11 cellular contexts compared by ENCODE assay signal in the genomic region with DNA sequence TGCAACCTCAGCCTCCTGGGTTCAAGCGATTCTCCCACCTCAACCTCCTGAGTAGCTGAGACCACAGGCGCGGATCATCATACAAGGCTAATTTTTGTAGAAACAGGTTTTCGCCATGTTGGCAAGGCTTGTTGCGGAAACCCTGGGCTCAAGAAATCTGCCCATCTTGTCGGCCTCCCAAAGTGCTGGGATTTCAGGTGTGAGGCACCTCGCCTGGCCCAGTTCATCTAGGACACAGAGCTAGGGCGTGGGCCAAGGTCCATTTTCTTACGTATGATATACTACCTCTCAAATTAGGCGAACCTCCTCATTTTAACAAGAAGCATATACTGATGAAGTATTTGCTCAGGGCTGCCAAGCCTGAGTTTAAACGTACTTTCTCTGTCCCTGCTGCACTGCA.
DNase-seq lines count a peak whose midpoint lies in the region; ATAC-seq lines count a peak whose summit lies in the region.
"Had no signal": no experiment of that assay in that cellular context is flagged by ENCODE, and none has a peak within 500 bp of the region (broad histone marks: within the 10 kb centered on the region; RNA-seq: fewer than 3 reads in every experiment).

No MANE protein-coding gene starts in this region.

- peaks cover 26% of the 10 kb centered on the region for H3K36me3 ChIP-seq in iPS-18a (ENCODE audit: control insufficient read depth, low read depth, low read length)

- H3K9ac ChIP-seq in iPS-18a (ENCODE audit: low read length): peak overlapping the region; percentile 92

- H3K27ac ChIP-seq in iPS-18a (ENCODE audit: low read length): no peak overlapping the region

- H3K4me1 Mint-ChIP-seq in stimulated activated naive CD8-positive, alpha-beta T cell treated with anti-CD3 and anti-CD28 coated beads, Interleukin-15, Interleukin-2, amounts not matched to agents 100 ng/mL and 50 ng/mL, for 24 hours (ENCODE audit: low read depth): peaks cover 65% of the 10 kb centered on the region

- peak overlapping the region; percentile 93 for H3K4me3 Mint-ChIP-seq in stimulated activated naive CD8-positive, alpha-beta T cell treated with anti-CD3 and anti-CD28 coated beads, Interleukin-15, Interleukin-2, amounts not matched to agents 100 ng/mL and 50 ng/mL, for 24 hours

- no peak for ATAC-seq in stimulated activated naive CD8-positive, alpha-beta T cell treated with anti-CD3 and anti-CD28 coated beads, Interleukin-15, Interleukin-2, amounts not matched to agents 100 U/mL and 50 U/mL, for 24 hours
- ATAC-seq in GM18511 (IDR thresholded peaks at IDR 0.05; ENCODE audit: unreplicated experiment): no peak

- peaks cover 9% of the 10 kb centered on the region for H3K4me1 ChIP-seq in iPS-18a (ENCODE audit: control insufficient read depth, low read depth, low read length)

- peak overlapping the region; percentile 98 for H3K4me3 ChIP-seq in iPS-18a (ENCODE audit: low read length)

- H3K9me3 Mint-ChIP-seq in stimulated activated naive CD8-positive, alpha-beta T cell treated with anti-CD3 and anti-CD28 coated beads, Interleukin-15, Interleukin-2, amounts not matched to agents 100 ng/mL and 50 ng/mL, for 24 hours: no peaks in the 10 kb centered on the region

- no peaks in the 10 kb centered on the region for H3K9me3 ChIP-seq in iPS-18a (ENCODE audit: control insufficient read depth, low read depth, low read length)

- H3K27me3 Mint-ChIP-seq in stimulated activated naive CD8-positive, alpha-beta T cell treated with anti-CD3 and anti-CD28 coated beads, Interleukin-15, Interleukin-2, amounts not matched to agents 100 ng/mL and 50 ng/mL, for 24 hours: no peaks in the 10 kb centered on the region

- DNase-seq in stimulated activated naive CD8-positive, alpha-beta T cell treated with anti-CD3 and anti-CD28 coated beads, Interleukin-15, Interleukin-2, amounts not matched to agents 100 U/mL and 50 U/mL, for 24 hours: no peak
- DNase-seq in activated naive CD4-positive, alpha-beta T cell treated with anti-CD3 and anti-CD28 coated beads, Interleukin-2, amount 50 U/mL, for 16 hours: peak; percentile 12
- DNase-seq in Kasumi-1 (lab: John Stamatoyannopoulos, UW) (no peak), NCI-H2171 treated with DMSO at 0.1 percent for 48 hours (lab: John Stamatoyannopoulos, UW) (no peak), NCI-H1417 (lab: John Stamatoyannopoulos, UW) (no peak)
- DNase-seq: activated CD4-positive, CD25-positive, alpha-beta regulatory T cell treated with anti-CD3 and anti-CD28 coated beads, Interleukin-2, amount 50 U/mL, for 72 hours; foreskin melanocyte; NCI-H2081 treated with DMSO at 0.1 percent for 48 hours had no signal

- peak overlapping the region; percentile 97 for H3K27ac Mint-ChIP-seq in stimulated activated naive CD8-positive, alpha-beta T cell treated with anti-CD3 and anti-CD28 coated beads, Interleukin-15, Interleukin-2, amounts not matched to agents 100 ng/mL and 50 ng/mL, for 24 hours

- H3K36me3 Mint-ChIP-seq in stimulated activated naive CD8-positive, alpha-beta T cell treated with anti-CD3 and anti-CD28 coated beads, Interleukin-15, Interleukin-2, amounts not matched to agents 100 ng/mL and 50 ng/mL, for 24 hours (ENCODE audit: low read depth): peaks cover 62% of the 10 kb centered on the region

- H3K27me3 ChIP-seq in iPS-18a (ENCODE audit: control insufficient read depth, insufficient read depth, low read length): no peaks in the 10 kb centered on the region
